In the genomic region with DNA sequence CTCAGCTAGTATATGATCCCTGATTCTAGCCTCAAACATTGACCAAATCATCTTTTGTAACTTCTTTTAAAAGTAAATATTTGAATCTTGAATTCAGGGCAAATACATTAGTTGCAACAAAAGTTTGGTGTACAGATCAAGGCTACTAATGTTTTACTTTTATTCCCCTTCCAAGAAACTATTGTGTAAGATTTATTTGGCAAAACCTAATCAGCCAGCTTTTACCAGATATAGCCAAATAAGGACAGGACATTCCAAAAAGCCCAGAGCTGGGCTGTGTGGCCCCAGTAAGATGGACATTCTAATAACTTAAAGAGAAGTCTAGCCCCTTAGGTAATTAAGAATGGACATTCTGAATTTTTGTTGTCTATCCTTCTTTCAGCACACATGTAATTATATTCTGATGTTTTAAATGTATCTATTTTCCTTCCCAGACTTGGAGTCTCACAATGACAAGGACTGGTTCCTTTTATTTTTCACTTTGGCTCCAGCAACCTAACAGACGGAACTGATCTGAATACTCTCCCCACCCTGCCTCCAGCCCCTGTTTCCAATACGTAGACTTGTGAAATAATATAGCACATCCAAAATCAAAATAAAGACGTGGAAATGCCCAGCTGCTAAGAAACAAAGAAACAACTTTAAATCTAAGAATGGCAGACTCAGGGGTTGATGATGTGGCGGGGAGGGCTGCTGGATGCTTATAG, we compare ENCODE assay signal across 8 cellular contexts. TPM values are rescaled to one million over a fixed set of nuclear protein-coding genes. Genes with fewer than 3 reads are reported as not detected.
DNase-seq lines count a peak whose midpoint lies in the region; ATAC-seq and TF ChIP-seq lines count a peak whose summit lies in the region.

No MANE protein-coding gene starts in this region.

- H3K4me3 Mint-ChIP-seq in stimulated activated naive CD8-positive, alpha-beta T cell treated with anti-CD3 and anti-CD28 coated beads, Interleukin-15, Interleukin-2, amounts not matched to agents 100 ng/mL and 50 ng/mL, for 24 hours = no peak overlapping the region
- no peak overlapping the region for H3K4me3 Mint-ChIP-seq in stimulated activated naive CD8-positive, alpha-beta T cell treated with anti-CD3 and anti-CD28 coated beads, Interleukin-15, amount 100 ng/mL, for 72 hours

- peaks cover 13% of the 10 kb centered on the region for H3K9me3 Mint-ChIP-seq in stimulated activated naive CD8-positive, alpha-beta T cell treated with anti-CD3 and anti-CD28 coated beads, Interleukin-15, Interleukin-2, amounts not matched to agents 100 ng/mL and 50 ng/mL, for 24 hours
- peaks cover 13 to 25% of the 10 kb centered on the region in 2 donors for H3K9me3 Mint-ChIP-seq in stimulated activated naive CD8-positive, alpha-beta T cell treated with anti-CD3 and anti-CD28 coated beads, Interleukin-15, amount 100 ng/mL, for 72 hours

- no peak for ATAC-seq in stimulated activated naive CD8-positive, alpha-beta T cell treated with anti-CD3 and anti-CD28 coated beads, Interleukin-15, amount 100 ng/mL, for 72 hours

- DNase-seq in stimulated activated naive CD8-positive, alpha-beta T cell treated with anti-CD3 and anti-CD28 coated beads, Interleukin-15, amount 100 ng/mL, for 72 hours = no peak
- DNase-seq in cardiac fibroblast (ENCODE audit: low read depth in 2 of 2) (peak; percentile 27 to 78), ovary (no peak), mesenteric fat pad (ENCODE audit: low spot score) (no peak), colonic mucosa (no peak)
- no peak for DNase-seq in activated CD4-positive, alpha-beta T cell treated with anti-CD3 and anti-CD28 coated beads, Interleukin-2, amount 50 U/mL, for 1 hour

- H3K27ac ChIP-seq in mucosa of rectum (ENCODE audit: low read depth in 2 of 2, low read length in 2 of 2) (peak overlapping the region; percentile 36 to 39), ovary (no peak overlapping the region), colonic mucosa (no peak overlapping the region)

- H3K27me3 ChIP-seq in mucosa of rectum (ENCODE audit: control insufficient read depth in 2 of 2, insufficient read depth in 2 of 2, low read length in 2 of 2) = no peaks in the 10 kb centered on the region
- H3K27me3 ChIP-seq in ovary = no peaks in the 10 kb centered on the region
- H3K27me3 ChIP-seq in colonic mucosa = no peaks in the 10 kb centered on the region

- H3K4me1 ChIP-seq in mucosa of rectum (ENCODE audit: control insufficient read depth in 2 of 2, insufficient read depth in 2 of 2, low read length in 2 of 2) (peaks cover 10 to 13% of the 10 kb centered on the region in 2 donors), ovary (ENCODE audit: insufficient read depth) (no peaks in the 10 kb centered on the region), colonic mucosa (peaks cover 2% of the 10 kb centered on the region)

- peak overlapping the region; percentile 41 for H3K27ac Mint-ChIP-seq in stimulated activated naive CD8-positive, alpha-beta T cell treated with anti-CD3 and anti-CD28 coated beads, Interleukin-15, Interleukin-2, amounts not matched to agents 100 ng/mL and 50 ng/mL, for 24 hours
- peak overlapping the region in 1 of 2 donors; percentile 79 for H3K27ac Mint-ChIP-seq in stimulated activated naive CD8-positive, alpha-beta T cell treated with anti-CD3 and anti-CD28 coated beads, Interleukin-15, amount 100 ng/mL, for 72 hours

- TF ChIP-seq EP300 in ovary (IDR thresholded peaks at IDR 0.05) = no peak

- intact Hi-C loops in ovary (cut with DNase I) (loop anchor here in 3 of 4 donors (5.0 to 10.0 kb wide), 3 partner anchors 121 to 129 kb away; no protein-coding TSS in a partner anchor), colonic mucosa (cut with DNase I) (loop anchor here (2.0 kb wide), 1 partner anchor 125 kb away; no protein-coding TSS in a partner anchor)

- peaks cover 19% of the 10 kb centered on the region for H3K36me3 Mint-ChIP-seq in stimulated activated naive CD8-positive, alpha-beta T cell treated with anti-CD3 and anti-CD28 coated beads, Interleukin-15, Interleukin-2, amounts not matched to agents 100 ng/mL and 50 ng/mL, for 24 hours (ENCODE audit: low read depth)

- TF ChIP-seq CTCF in cardiac fibroblast (IDR thresholded peaks at IDR 0.05; ENCODE audit: low read depth, low read length) = no peak
- TF ChIP-seq CTCF in ovary (IDR thresholded peaks at IDR 0.05) = no peak
- TF ChIP-seq CTCF in colonic mucosa (IDR thresholded peaks at IDR 0.05) = no peak

- 41 to 53% (median 46%) methylated on average over 4 of the region's 4 CpGs for WGBS in ovary, 3 donors

- H3K9me3 ChIP-seq in mucosa of rectum (ENCODE audit: control insufficient read depth in 2 of 2, low read length in 2 of 2) (no peaks in the 10 kb centered on the region), ovary (no peaks in the 10 kb centered on the region), colonic mucosa (no peaks in the 10 kb centered on the region)

- no peak for TF ChIP-seq POLR2A in ovary (IDR thresholded peaks at IDR 0.05)

- H3K36me3 ChIP-seq in mucosa of rectum (ENCODE audit: control insufficient read depth in 2 of 2, insufficient read depth in 2 of 2, low read length in 2 of 2) (no peaks in the 10 kb centered on the region), ovary (no peaks in the 10 kb centered on the region), colonic mucosa (no peaks in the 10 kb centered on the region)

- H3K9ac ChIP-seq in mucosa of rectum (ENCODE audit: low read depth in 1 of 2, low read length in 2 of 2) (no peak overlapping the region), colonic mucosa (ENCODE audit: low read depth in 2 of 2, low read length in 2 of 2) (peak overlapping the region in 1 of 2 donors; percentile 26)

- no peaks in the 10 kb centered on the region for H3K27me3 Mint-ChIP-seq in stimulated activated naive CD8-positive, alpha-beta T cell treated with anti-CD3 and anti-CD28 coated beads, Interleukin-15, Interleukin-2, amounts not matched to agents 100 ng/mL and 50 ng/mL, for 24 hours
- no peaks in the 10 kb centered on the region for H3K27me3 Mint-ChIP-seq in stimulated activated naive CD8-positive, alpha-beta T cell treated with anti-CD3 and anti-CD28 coated beads, Interleukin-15, amount 100 ng/mL, for 72 hours

- H3K4me1 Mint-ChIP-seq in stimulated activated naive CD8-positive, alpha-beta T cell treated with anti-CD3 and anti-CD28 coated beads, Interleukin-15, Interleukin-2, amounts not matched to agents 100 ng/mL and 50 ng/mL, for 24 hours (ENCODE audit: low read depth) = peaks cover 33% of the 10 kb centered on the region
- H3K4me1 Mint-ChIP-seq in stimulated activated naive CD8-positive, alpha-beta T cell treated with anti-CD3 and anti-CD28 coated beads, Interleukin-15, amount 100 ng/mL, for 72 hours = peaks cover 40% of the 10 kb centered on the region

- no peak overlapping the region for H3K4me3 ChIP-seq in cardiac fibroblast (replicated peaks in 1 of 2; ENCODE audit: low read depth in 2 of 2, low read length in 2 of 2)
- H3K4me3 ChIP-seq in mucosa of rectum (ENCODE audit: low read length in 2 of 2) = no peak overlapping the region
- H3K4me3 ChIP-seq in ovary = no peak overlapping the region
- H3K4me3 ChIP-seq in colonic mucosa = no peak overlapping the region

RNA-seq across cellular contexts. Expression of gene STARD5, which starts 48.1 kb away (rescaled TPM):
- 1 to 10 TPM; 3.8 to 8.6 (median 6.1) TPM for total RNA-seq in ovary
- 1 to 10 TPM; 6.3 to 9.4 TPM for polyA plus RNA-seq in ovary
- 3.3 TPM for total RNA-seq in mesenteric fat pad
- 10 to 100 TPM; 34.7 to 38.7 TPM for total RNA-seq in colonic mucosa

Comparison
In these comparisons a context has a peak if more than half of its experiments do, and no peak if none do; other contexts are left out.
1. DNase-seq: peak in cardiac fibroblast (2 of 2); none in stimulated activated naive CD8-positive, alpha-beta T cell treated with anti-CD3 and anti-CD28 coated beads, Interleukin-15, amount 100 ng/mL, for 72 hours (0 of 2), ovary (0 of 5), mesenteric fat pad (single experiment), activated CD4-positive, alpha-beta T cell treated with anti-CD3 and anti-CD28 coated beads, Interleukin-2, amount 50 U/mL, for 1 hour (single experiment) and colonic mucosa (single experiment).
2. H3K27ac ChIP-seq: peak in mucosa of rectum (2 of 2); none in ovary (0 of 2) and colonic mucosa (single experiment).